10 cellular contexts compared by ENCODE assay signal in genomic region chr2:177784449-177784845, GRCh38.
DNase-seq lines count a peak whose midpoint lies in the region; ATAC-seq, FAIRE-seq and TF ChIP-seq lines count a peak whose summit lies in the region.
"Had no signal": no experiment of that assay in that cellular context is flagged by ENCODE, and none has a peak within 500 bp of the region (broad histone marks: within the 10 kb centered on the region; RNA-seq: fewer than 3 reads in every experiment).

No MANE protein-coding gene starts in this region.

- peak; percentile 26 for ATAC-seq in HG03066 (IDR thresholded peaks at IDR 0.05; ENCODE audit: low read depth, unreplicated experiment)
- ATAC-seq in naive thymus-derived CD8-positive, alpha-beta T cell = peak; percentile 47 to 68
- no peak for ATAC-seq in HG02642 (IDR thresholded peaks at IDR 0.05; ENCODE audit: poor library complexity, unreplicated experiment)
- ATAC-seq: Panc1 had no signal

- H3K9me3 ChIP-seq in astrocyte (ENCODE audit: insufficient read depth, low read depth, low read length) = no peaks in the 10 kb centered on the region

- peaks cover 2% of the 10 kb centered on the region for H3K27me3 ChIP-seq in astrocyte (ENCODE audit: insufficient read depth, low read length)

- H3K4me2 ChIP-seq in astrocyte (ENCODE audit: low read length) = peak overlapping the region; percentile 75

- H3K27me3 Mint-ChIP-seq in astrocyte (ENCODE audit: low read depth, unreplicated experiment) = no peaks in the 10 kb centered on the region
- peaks cover 0 to 7% (median 0%) of the 10 kb centered on the region in 5 donors for H3K27me3 Mint-ChIP-seq in naive thymus-derived CD8-positive, alpha-beta T cell

- peak overlapping the region; percentile 18 for H3K9ac ChIP-seq in astrocyte (ENCODE audit: low read length)

- peaks cover 2% of the 10 kb centered on the region for H3K9me3 Mint-ChIP-seq in astrocyte (ENCODE audit: unreplicated experiment)
- peaks cover 0 to 7% (median 0%) of the 10 kb centered on the region in 9 donors for H3K9me3 Mint-ChIP-seq in naive thymus-derived CD8-positive, alpha-beta T cell

- TF ChIP-seq CTCF in astrocyte (IDR thresholded peaks at IDR 0.05; ENCODE audit: insufficient read depth, low read depth, low read length) = no peak

- no peak overlapping the region for H2AFZ ChIP-seq in astrocyte (ENCODE audit: low read depth, low read length)

- POLR2A ChIA-PET in naive thymus-derived CD8-positive, alpha-beta T cell (lab: Charles Lee) = no interaction called here

- no peak overlapping the region for H3K27ac Mint-ChIP-seq in astrocyte (ENCODE audit: unreplicated experiment)
- peak overlapping the region in 5 of 10 donors; percentile 59 to 88 (median 73) for H3K27ac Mint-ChIP-seq in naive thymus-derived CD8-positive, alpha-beta T cell

- FAIRE-seq in astrocyte (lab: Jason Lieb, UNC) = no peak
- FAIRE-seq in frontal cortex (lab: Jason Lieb, UNC) = no peak

- peak overlapping the region; percentile 11 for H3K27ac ChIP-seq in astrocyte (ENCODE audit: low read depth, low read length)

- H3K4me3 ChIP-seq in astrocyte (ENCODE audit: insufficient read depth, low read depth, low read length) = peak overlapping the region; percentile 1

- peak; percentile 68 for DNase-seq in GM04503 (ENCODE audit: low read depth)
- peak; percentile 91 for DNase-seq in astrocyte (ENCODE audit: low read depth)
- no peak for DNase-seq in naive thymus-derived CD8-positive, alpha-beta T cell
- no peak for DNase-seq in SK-N-DZ (ENCODE audit: low spot score)
- no peak for DNase-seq in D341Med (ENCODE audit: low spot score)
- no peak for DNase-seq in frontal cortex (ENCODE audit: low spot score in 2 of 2)
- DNase-seq: stimulated activated CD4-positive, alpha-beta T cell treated with anti-CD3 and anti-CD28 coated beads, Interleukin-2, amount 100 ng/mL, for 24 hours had no signal

- no peaks in the 10 kb centered on the region for H3K4me1 ChIP-seq in astrocyte (ENCODE audit: insufficient read depth, low read length)

- H3K36me3 ChIP-seq in astrocyte (ENCODE audit: insufficient read depth, low read length) = no peaks in the 10 kb centered on the region

- no peaks in the 10 kb centered on the region for H4K20me1 ChIP-seq in astrocyte (ENCODE audit: insufficient read depth, low read length)

- no peak overlapping the region for H3K4me3 Mint-ChIP-seq in astrocyte (ENCODE audit: unreplicated experiment)
- peak overlapping the region in 7 of 10 donors; percentile 5 to 73 (median 58) for H3K4me3 Mint-ChIP-seq in naive thymus-derived CD8-positive, alpha-beta T cell

- peaks cover 9% of the 10 kb centered on the region for H3K4me1 Mint-ChIP-seq in astrocyte (ENCODE audit: low read depth, unreplicated experiment)
- H3K4me1 Mint-ChIP-seq in naive thymus-derived CD8-positive, alpha-beta T cell = peaks cover 8 to 41% (median 30%) of the 10 kb centered on the region in 4 donors

- no peaks in the 10 kb centered on the region for H3K79me2 ChIP-seq in astrocyte (ENCODE audit: insufficient read depth, low read length)

- no peaks in the 10 kb centered on the region for H3K36me3 Mint-ChIP-seq in astrocyte (ENCODE audit: low read depth, unreplicated experiment)
- peaks cover 0 to 10% (median 0%) of the 10 kb centered on the region in 3 donors for H3K36me3 Mint-ChIP-seq in naive thymus-derived CD8-positive, alpha-beta T cell

Comparison
In these comparisons a context has a peak if more than half of its experiments do, and no peak if none do; other contexts are left out.
1. DNase-seq: peak in GM04503 (single experiment) and astrocyte (single experiment); none in naive thymus-derived CD8-positive, alpha-beta T cell (0 of 10), SK-N-DZ (single experiment), D341Med (single experiment) and frontal cortex (0 of 2).